In genomic region chr2:162317058-162317742, GRCh38 we compare ENCODE assay signal across 7 cellular contexts. TPM values are rescaled to one million over a fixed set of nuclear protein-coding genes. Genes with fewer than 3 reads are reported as not detected.
DNase-seq lines count a peak whose midpoint lies in the region; ATAC-seq and TF ChIP-seq lines count a peak whose summit lies in the region.

No MANE protein-coding gene starts in this region.

- H2AFZ ChIP-seq in hepatocyte: peak overlapping the region; percentile 100

- no peaks in the 10 kb centered on the region for H3K27me3 Mint-ChIP-seq in stimulated activated naive CD8-positive, alpha-beta T cell treated with anti-CD3 and anti-CD28 coated beads, Interleukin-15, amount 100 ng/mL, for 72 hours

- H3K4me1 Mint-ChIP-seq in stimulated activated naive CD8-positive, alpha-beta T cell treated with anti-CD3 and anti-CD28 coated beads, Interleukin-15, amount 100 ng/mL, for 72 hours: peaks cover 68% of the 10 kb centered on the region

- H3K36me3 ChIP-seq in hepatocyte (replicated peaks; ENCODE audit: insufficient read depth, low read depth): no peaks in the 10 kb centered on the region

- no peaks in the 10 kb centered on the region for H3K9me2 ChIP-seq in hepatocyte (replicated peaks; ENCODE audit: insufficient read depth)

- 88% methylated on average over 3 of the region's 3 CpGs for WGBS in hepatocyte (ENCODE audit: low lambda C conversion rate, missing lambda C conversion rate)

- peak overlapping the region; percentile 76 to 95 for H3K27ac Mint-ChIP-seq in stimulated activated naive CD8-positive, alpha-beta T cell treated with anti-CD3 and anti-CD28 coated beads, Interleukin-15, amount 100 ng/mL, for 72 hours

- TF ChIP-seq CTCF in HFF-Myc (IDR thresholded peaks at IDR 0.05; ENCODE audit: low read depth, low read length, missing control alignments) (no peak), WI38 (IDR thresholded peaks at IDR 0.05; ENCODE audit: low read depth, low read length) (no peak), hepatocyte (IDR thresholded peaks at IDR 0.05; ENCODE audit: poor library complexity) (no peak)

- H3K4me1 ChIP-seq in hepatocyte (ENCODE audit: insufficient read depth): peaks cover 5% of the 10 kb centered on the region

- H3K4me2 ChIP-seq in hepatocyte: peak overlapping the region; percentile 83

- no peak overlapping the region for H3K27ac ChIP-seq in hepatocyte

- H3K27me3 ChIP-seq in hepatocyte: no peaks in the 10 kb centered on the region

- H3K4me3 ChIP-seq in HFF-Myc (replicated peaks; ENCODE audit: low read depth, low read length) (peak overlapping the region; percentile 67), WI38 (ENCODE audit: low read depth, low read length) (peak overlapping the region; percentile 15; the same call in 1 of the 2 replicates), hepatocyte (peak overlapping the region; percentile 62)

- no peaks in the 10 kb centered on the region for H3K79me2 ChIP-seq in hepatocyte

- no peaks in the 10 kb centered on the region for H4K20me1 ChIP-seq in hepatocyte (ENCODE audit: insufficient read depth, poor library complexity, severe bottlenecking)

- intact Hi-C loops in posterior vena cava (cut with DNase I): no loop called here

- ATAC-seq in stimulated activated naive CD8-positive, alpha-beta T cell treated with anti-CD3 and anti-CD28 coated beads, Interleukin-15, amount 100 ng/mL, for 72 hours: no peak
- ATAC-seq in GM18868 (IDR thresholded peaks at IDR 0.05; ENCODE audit: unreplicated experiment): no peak

- peaks cover 0 to 5% of the 10 kb centered on the region in 2 donors for H3K9me3 Mint-ChIP-seq in stimulated activated naive CD8-positive, alpha-beta T cell treated with anti-CD3 and anti-CD28 coated beads, Interleukin-15, amount 100 ng/mL, for 72 hours

- no peaks in the 10 kb centered on the region for H3K9me3 ChIP-seq in hepatocyte (ENCODE audit: low read depth)

- peak overlapping the region; percentile 87 to 98 for H3K4me3 Mint-ChIP-seq in stimulated activated naive CD8-positive, alpha-beta T cell treated with anti-CD3 and anti-CD28 coated beads, Interleukin-15, amount 100 ng/mL, for 72 hours

- DNase-seq in HFF-Myc (ENCODE audit: extremely low read depth, low read depth): no peak
- DNase-seq in hepatocyte (ENCODE audit: low spot score): no peak
- no peak for DNase-seq in stimulated activated naive CD8-positive, alpha-beta T cell treated with anti-CD3 and anti-CD28 coated beads, Interleukin-15, amount 100 ng/mL, for 72 hours
- DNase-seq in COR-L47 (lab: John Stamatoyannopoulos, UW): no peak
- DNase-seq in posterior vena cava (ENCODE audit: low spot score): no peak

RNA-seq across cellular contexts. Expression of gene IFIH1, which starts 1.3 kb away (rescaled TPM):
- total RNA-seq in hepatocyte: 6.2 and 10.1 TPM in 2 replicates
- 1.7 and 7.1 TPM in 2 replicates for polyA plus RNA-seq in hepatocyte
- 10 to 100 TPM; 11.1 to 16.8 TPM for total RNA-seq in posterior vena cava

RNA-seq across cellular contexts. Expression of gene GCA, which starts 26.7 kb away (rescaled TPM):
- total RNA-seq in hepatocyte: 33.2 and 43.2 TPM in 2 replicates
- 29.2 and 30.3 TPM in 2 replicates for polyA plus RNA-seq in hepatocyte
- total RNA-seq in posterior vena cava: 10 to 100 TPM; 21.1 to 38.9 TPM

Comparison
In these comparisons a context has a peak if more than half of its experiments do, and no peak if none do; other contexts are left out.
1. H3K4me3 ChIP-seq: peak in every context shown above with its lines; median percentile 67 in HFF-Myc; 62 in hepatocyte; 15 in WI38.